In genomic region chr7:136272934-136273333, GRCh38 we compare ENCODE assay signal across 28 cellular contexts.
"Had no signal": no experiment of that assay in that cellular context is flagged by ENCODE, and none has a peak within 500 bp of the region (broad histone marks: within the 10 kb centered on the region; RNA-seq: fewer than 3 reads in every experiment).

No MANE protein-coding gene starts in this region.

- H3K27ac ChIP-seq: ovary, parathyroid adenoma, psoas muscle, right lobe of liver, sigmoid colon, stomach, thoracic aorta, thyroid gland, tibial nerve, upper lobe of right lung, uterus had no signal

- H3K36me3 ChIP-seq: ovary, right lobe of liver, sigmoid colon, stomach, thoracic aorta, thyroid gland, tibial nerve, upper lobe of right lung, uterus had no signal

- H3K9ac ChIP-seq: parathyroid adenoma had no signal

- H3K36me3 Mint-ChIP-seq: naive B cell; stimulated activated effector memory CD8-positive, alpha-beta T cell treated with anti-CD3 and anti-CD28 coated beads, Interleukin-12 subunit alpha, Interleukin-12 subunit beta, amount 100 ng/mL, for 72 hours; stimulated activated naive B cell treated with anti-CD40 and anti-IgM and Interleukin-4, amounts not matched to agents 10 μg/mL and 1 μg/mL and 100 μg/mL, for 72 hours had no signal

- H2AFZ ChIP-seq: parathyroid adenoma had no signal

- H3K4me3 Mint-ChIP-seq: naive B cell; naive thymus-derived CD8-positive, alpha-beta T cell; nephron; stimulated activated effector memory CD8-positive, alpha-beta T cell treated with anti-CD3 and anti-CD28 coated beads, Interleukin-12 subunit alpha, Interleukin-12 subunit beta, amount 100 ng/mL, for 72 hours; stimulated activated naive B cell treated with anti-CD40 and anti-IgM and Interleukin-4, amounts not matched to agents 10 μg/mL and 1 μg/mL and 100 μg/mL, for 72 hours; stimulated activated naive CD8-positive, alpha-beta T cell treated with anti-CD3 and anti-CD28 coated beads, Interleukin-15, Interleukin-2, amounts not matched to agents 100 ng/mL and 50 ng/mL, for 24 hours had no signal

- H3K79me2 ChIP-seq: parathyroid adenoma had no signal

- H3K9me3 ChIP-seq: ovary, psoas muscle, right lobe of liver, sigmoid colon, thoracic aorta, thyroid gland, upper lobe of right lung, uterus had no signal

- H3K27me3 ChIP-seq: ovary, sigmoid colon, stomach, thyroid gland, tibial nerve, upper lobe of right lung, uterus had no signal

- DNase-seq: naive B cell; naive thymus-derived CD8-positive, alpha-beta T cell; occipital lobe; ovary; posterior cingulate gyrus; psoas muscle; right cardiac atrium; right lobe of liver; sigmoid colon; small intestine; stimulated activated CD4-positive, alpha-beta T cell treated with anti-CD3 and anti-CD28 coated beads, Interleukin-15, amount 100 ng/mL, for 24 hours; stimulated activated CD4-positive, alpha-beta T cell treated with anti-CD3 and anti-CD28 coated beads, Interleukin-2, amount 100 ng/mL, for 24 hours; stimulated activated CD4-positive, alpha-beta T cell treated with anti-CD3 and anti-CD28 coated beads, Interleukin-2, amount 100 ng/mL, for 48 hours; stimulated activated CD4-positive, alpha-beta T cell treated with anti-CD3 and anti-CD28 coated beads, Interleukin-4, amount 100 ng/mL, for 24 hours; stimulated activated naive B cell treated with anti-CD40 and anti-IgM and Interleukin-4, amounts not matched to agents 10 μg/mL and 1 μg/mL and 100 μg/mL, for 72 hours; stimulated activated naive CD4-positive, alpha-beta T cell treated with Interleukin-2 at 50 U/mL for 16 hours; stomach; thyroid gland; trophoblast cell; upper lobe of right lung; uterus had no signal

- H3K4me3 ChIP-seq: ovary, psoas muscle, right lobe of liver, sigmoid colon, stomach, thoracic aorta, thyroid gland, tibial nerve, upper lobe of right lung, uterus had no signal

- H3K27ac Mint-ChIP-seq: naive B cell; naive thymus-derived CD8-positive, alpha-beta T cell; nephron; progenitor cell of endocrine pancreas; stimulated activated effector memory CD8-positive, alpha-beta T cell treated with anti-CD3 and anti-CD28 coated beads, Interleukin-12 subunit alpha, Interleukin-12 subunit beta, amount 100 ng/mL, for 72 hours; stimulated activated naive B cell treated with anti-CD40 and anti-IgM and Interleukin-4, amounts not matched to agents 10 μg/mL and 1 μg/mL and 100 μg/mL, for 72 hours; stimulated activated naive CD8-positive, alpha-beta T cell treated with anti-CD3 and anti-CD28 coated beads, Interleukin-15, Interleukin-2, amounts not matched to agents 100 ng/mL and 50 ng/mL, for 24 hours had no signal

- H3K27me3 Mint-ChIP-seq: naive B cell; progenitor cell of endocrine pancreas; stimulated activated naive B cell treated with anti-CD40 and anti-IgM and Interleukin-4, amounts not matched to agents 10 μg/mL and 1 μg/mL and 100 μg/mL, for 72 hours; stimulated activated naive CD8-positive, alpha-beta T cell treated with anti-CD3 and anti-CD28 coated beads, Interleukin-15, Interleukin-2, amounts not matched to agents 100 ng/mL and 50 ng/mL, for 24 hours had no signal

- H3K4me1 ChIP-seq: parathyroid adenoma, psoas muscle, right lobe of liver, stomach, thyroid gland, tibial nerve, upper lobe of right lung, uterus had no signal

- H3K4me1 Mint-ChIP-seq: naive thymus-derived CD8-positive, alpha-beta T cell; stimulated activated effector memory CD8-positive, alpha-beta T cell treated with anti-CD3 and anti-CD28 coated beads, Interleukin-12 subunit alpha, Interleukin-12 subunit beta, amount 100 ng/mL, for 72 hours; stimulated activated naive B cell treated with anti-CD40 and anti-IgM and Interleukin-4, amounts not matched to agents 10 μg/mL and 1 μg/mL and 100 μg/mL, for 72 hours had no signal

- FAIRE-seq: small intestine had no signal
